ENCODE assay signal across 26 cellular contexts in genomic region chr2:82395531-82395930, GRCh38.
"Had no signal": no experiment of that assay in that cellular context is flagged by ENCODE, and none has a peak within 500 bp of the region (broad histone marks: within the 10 kb centered on the region; RNA-seq: fewer than 3 reads in every experiment).

No MANE protein-coding gene starts in this region.

- H3K27me3 ChIP-seq: esophagus squamous epithelium, heart right ventricle, right atrium auricular region, testis, tibial artery had no signal

- H3K4me3 ChIP-seq: esophagus squamous epithelium, heart right ventricle, lower lobe of right lung, prostate gland, right atrium auricular region, smooth muscle cell, testis, tibial artery had no signal

- ATAC-seq: effector memory CD8-positive, alpha-beta T cell; heart right ventricle; left ventricle myocardium superior; lower lobe of right lung; natural killer cell treated with Interleukin-12 subunit alpha and Interleukin-12 subunit beta and Interleukin-15 and Interleukin-18, amount 100 ng/mL, for 72 hours; sciatic nerve; stimulated activated effector memory CD8-positive, alpha-beta T cell treated with anti-CD3 and anti-CD28 coated beads, Interleukin-12 subunit alpha, Interleukin-12 subunit beta, amount 100 ng/mL, for 72 hours had no signal

- H3K9me3 ChIP-seq: lower lobe of right lung, prostate gland, right atrium auricular region, testis, tibial artery had no signal

- H3K27ac Mint-ChIP-seq: effector memory CD8-positive, alpha-beta T cell; natural killer cell treated with Interleukin-12 subunit alpha and Interleukin-12 subunit beta and Interleukin-15 and Interleukin-18, amount 100 ng/mL, for 72 hours; stimulated activated effector memory CD8-positive, alpha-beta T cell treated with anti-CD3 and anti-CD28 coated beads, Interleukin-12 subunit alpha, Interleukin-12 subunit beta, amount 100 ng/mL, for 72 hours; type B pancreatic cell had no signal

- H3K36me3 ChIP-seq: esophagus squamous epithelium, heart right ventricle, lower lobe of right lung, prostate gland, right atrium auricular region, tibial artery had no signal

- H3K36me3 Mint-ChIP-seq: natural killer cell treated with Interleukin-12 subunit alpha and Interleukin-12 subunit beta and Interleukin-15 and Interleukin-18, amount 100 ng/mL, for 72 hours; stimulated activated effector memory CD8-positive, alpha-beta T cell treated with anti-CD3 and anti-CD28 coated beads, Interleukin-12 subunit alpha, Interleukin-12 subunit beta, amount 100 ng/mL, for 72 hours; type B pancreatic cell had no signal

- DNase-seq: cerebellar nuclear complex; cortex of kidney; effector memory CD8-positive, alpha-beta T cell; erythroblast; esophagus squamous epithelium; foreskin melanocyte; glutamatergic neuron; heart right ventricle; hypothalamus; left ventricle myocardium superior; lower lobe of right lung; nucleus accumbens; stimulated activated CD4-positive, alpha-beta T cell treated with anti-CD3 and anti-CD28 coated beads, Interleukin-2, amount 100 ng/mL, for 24 hours; stimulated activated CD4-positive, alpha-beta T cell treated with anti-CD3 and anti-CD28 coated beads, Interleukin-4, amount 100 ng/mL, for 24 hours; stimulated activated naive CD4-positive, alpha-beta T cell treated with Interleukin-2 at 50 U/mL for 16 hours; substantia nigra; testis; tibial artery had no signal

- H3K4me3 Mint-ChIP-seq: effector memory CD8-positive, alpha-beta T cell; natural killer cell treated with Interleukin-12 subunit alpha and Interleukin-12 subunit beta and Interleukin-15 and Interleukin-18, amount 100 ng/mL, for 72 hours; neural crest cell; stimulated activated effector memory CD8-positive, alpha-beta T cell treated with anti-CD3 and anti-CD28 coated beads, Interleukin-12 subunit alpha, Interleukin-12 subunit beta, amount 100 ng/mL, for 72 hours; type B pancreatic cell had no signal

- H3K4me1 Mint-ChIP-seq: stimulated activated effector memory CD8-positive, alpha-beta T cell treated with anti-CD3 and anti-CD28 coated beads, Interleukin-12 subunit alpha, Interleukin-12 subunit beta, amount 100 ng/mL, for 72 hours had no signal

- H3K27me3 Mint-ChIP-seq: effector memory CD8-positive, alpha-beta T cell; natural killer cell treated with Interleukin-12 subunit alpha and Interleukin-12 subunit beta and Interleukin-15 and Interleukin-18, amount 100 ng/mL, for 72 hours; type B pancreatic cell had no signal

- H3K4me1 ChIP-seq: esophagus squamous epithelium, heart right ventricle, lower lobe of right lung, prostate gland, right atrium auricular region, testis, tibial artery had no signal

- H3K4me2 ChIP-seq: smooth muscle cell had no signal

- H3K9me3 Mint-ChIP-seq: neural crest cell, type B pancreatic cell had no signal

- H3K27ac ChIP-seq: esophagus squamous epithelium, heart right ventricle, lower lobe of right lung, prostate gland, right atrium auricular region, testis, tibial artery had no signal
